Comparison of ENCODE assay signal across 8 cellular contexts in the genomic region with DNA sequence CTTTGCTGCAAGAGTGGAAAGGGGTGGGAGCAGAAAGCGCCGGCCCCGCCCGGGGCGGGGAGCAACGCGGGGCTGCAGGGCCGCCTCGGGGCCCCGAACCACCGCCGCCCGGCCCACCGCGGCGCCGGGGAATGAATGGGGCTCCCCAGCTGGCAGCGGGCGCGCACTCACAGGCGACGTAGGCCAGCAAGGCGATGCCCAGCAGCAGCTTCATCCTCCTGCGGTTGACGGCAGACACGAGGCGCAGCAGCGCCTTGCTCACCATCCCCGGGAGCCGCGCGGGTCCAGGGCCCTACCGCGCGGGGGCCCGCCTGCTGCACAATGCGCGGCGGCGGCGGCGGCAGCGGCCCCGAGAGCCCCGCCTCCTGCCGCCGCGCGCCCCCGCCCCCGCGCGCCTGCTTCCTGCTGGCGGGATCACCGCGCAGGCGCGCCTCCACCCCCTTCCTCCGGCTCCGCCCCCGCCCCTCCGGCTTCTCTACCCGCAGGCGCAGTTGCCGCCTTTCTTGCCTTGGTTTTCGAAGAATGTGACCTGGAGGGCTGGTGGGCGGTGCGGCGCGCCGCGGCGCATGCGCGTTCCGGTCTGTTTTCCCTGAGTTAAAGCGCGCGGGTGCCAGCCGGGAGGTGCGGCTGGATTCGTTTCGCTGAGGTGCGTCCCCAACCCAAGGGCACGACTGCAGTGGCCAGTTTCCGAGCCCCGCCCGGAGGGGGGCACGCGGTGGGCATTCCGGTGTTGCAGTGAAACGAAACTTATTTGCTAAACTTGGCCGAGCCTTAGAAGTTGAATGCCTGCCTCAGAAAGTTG. TPM values are rescaled to one million over a fixed set of nuclear protein-coding genes. Genes with fewer than 3 reads are reported as not detected.
A peak's percentile ranks its signal among the peaks of the same experiment; 100 is the strongest.
DNase-seq lines count a peak whose midpoint lies in the region; ATAC-seq and TF ChIP-seq lines count a peak whose summit lies in the region.

A gene (minus strand): TSS at position 325 of the 802 bp plus-strand sequence. CDS start 60 bp downstream, at position 265.

- intact Hi-C loops in left ventricle myocardium inferior (cut with micrococcal nuclease) = no loop called here
- intact Hi-C loops in prostate gland (cut with DNase I) = loop anchor here (5.0 to 10.0 kb wide), 3 partner anchors 67 to 169 kb away; no protein-coding TSS in a partner anchor

- in situ Hi-C loops in GM13977 (cut with MboI; ENCODE audit: low pct_unique_long_range_greater_than_20kb, low sequenced_read_pairs, unreplicated experiment) = no loop called here

- peak; percentile 64 for TF ChIP-seq POLR2A in prostate gland (IDR thresholded peaks at IDR 0.05)

- TF ChIP-seq CTCF in GM13977 (IDR thresholded peaks at IDR 0.05; ENCODE audit: extremely low read depth, insufficient read depth, missing control alignments) (peak; percentile 10), left ventricle myocardium inferior (IDR thresholded peaks at IDR 0.05; ENCODE audit: borderline replicate concordance) (no peak), prostate gland (IDR thresholded peaks at IDR 0.05) (peak in 2 of 4 experiments; percentile 10 to 19)

- H3K4me3 ChIP-seq in left ventricle myocardium inferior (peak within 1 kb of the TSS; percentile 99), prostate gland (peak within 1 kb of the TSS; percentile 85 to 87), urinary bladder (ENCODE audit: low read depth, low read length) (peak within 1 kb of the TSS; percentile 91)

- H3K9me3 ChIP-seq in left ventricle myocardium inferior (replicated peaks) (no peaks in the 10 kb centered on the region), prostate gland (no peaks in the 10 kb centered on the region)

- DNase-seq in GM13977 (ENCODE audit: low spot score) = peak; percentile 98
- peak; percentile 95 for DNase-seq in NCI-H1694 (lab: John Stamatoyannopoulos, UW)
- peak; percentile 49 to 97 (median 91) for DNase-seq in amygdala (lab: John Stamatoyannopoulos, UW)
- peak; percentile 98 for DNase-seq in left ventricle myocardium inferior
- peak; percentile 97 for DNase-seq in prostate gland (ENCODE audit: low spot score)

- H3K4me3 Mint-ChIP-seq in T-helper 1 cell treated with Interleukin-12 subunit alpha and Interleukin-12 subunit beta and Interleukin-4 antibody, amounts not matched to agents 30 μg/mL and 1 μg/mL, for 36 hours = peak within 1 kb of the TSS; percentile 85

- under 1% methylated on average over 84 of the region's 93 CpGs for WGBS in prostate gland
- WGBS in urinary bladder = under 1% methylated on average over 93 of the region's 93 CpGs

- peaks cover 8% of the 10 kb centered on the region for H3K36me3 Mint-ChIP-seq in T-helper 1 cell treated with Interleukin-12 subunit alpha and Interleukin-12 subunit beta and Interleukin-4 antibody, amounts not matched to agents 30 μg/mL and 1 μg/mL, for 36 hours (ENCODE audit: low read depth)

- no peaks in the 10 kb centered on the region for H3K27me3 ChIP-seq in left ventricle myocardium inferior (ENCODE audit: low read depth)
- H3K27me3 ChIP-seq in prostate gland (replicated peaks; ENCODE audit: insufficient read depth) = no peaks in the 10 kb centered on the region

- peaks cover 26% of the 10 kb centered on the region for H3K4me1 ChIP-seq in left ventricle myocardium inferior
- H3K4me1 ChIP-seq in prostate gland (replicated peaks) = no peaks in the 10 kb centered on the region
- H3K4me1 ChIP-seq in urinary bladder (ENCODE audit: insufficient read depth) = peaks cover 2% of the 10 kb centered on the region

- peak within 1 kb of the TSS; percentile 92 for H3K27ac ChIP-seq in left ventricle myocardium inferior (replicated peaks)
- H3K27ac ChIP-seq in prostate gland = peak within 1 kb of the TSS; percentile 71 to 83
- H3K27ac ChIP-seq in urinary bladder (ENCODE audit: low read depth) = peak within 1 kb of the TSS; percentile 82

- H3K4me1 Mint-ChIP-seq in T-helper 1 cell treated with Interleukin-12 subunit alpha and Interleukin-12 subunit beta and Interleukin-4 antibody, amounts not matched to agents 30 μg/mL and 1 μg/mL, for 36 hours (ENCODE audit: low read depth) = peaks cover 31% of the 10 kb centered on the region

- no peaks in the 10 kb centered on the region for H3K9me3 Mint-ChIP-seq in T-helper 1 cell treated with Interleukin-12 subunit alpha and Interleukin-12 subunit beta and Interleukin-4 antibody, amounts not matched to agents 30 μg/mL and 1 μg/mL, for 36 hours

- peak; percentile 60 for ATAC-seq in HG02884 (IDR thresholded peaks at IDR 0.05; ENCODE audit: unreplicated experiment)

- H3K36me3 ChIP-seq in left ventricle myocardium inferior (no peaks in the 10 kb centered on the region), prostate gland (no peaks in the 10 kb centered on the region), urinary bladder (ENCODE audit: insufficient read depth) (no peaks in the 10 kb centered on the region)

- H3K27ac Mint-ChIP-seq in T-helper 1 cell treated with Interleukin-12 subunit alpha and Interleukin-12 subunit beta and Interleukin-4 antibody, amounts not matched to agents 30 μg/mL and 1 μg/mL, for 36 hours = peak within 1 kb of the TSS; percentile 83

- H3K27me3 Mint-ChIP-seq in T-helper 1 cell treated with Interleukin-12 subunit alpha and Interleukin-12 subunit beta and Interleukin-4 antibody, amounts not matched to agents 30 μg/mL and 1 μg/mL, for 36 hours (ENCODE audit: low read depth) = peaks cover 13% of the 10 kb centered on the region

RNA-seq across cellular contexts. Expression of the gene that starts here (rescaled TPM):
- 26.7 TPM for total RNA-seq in left ventricle myocardium inferior
- 10 to 100 TPM; 30.7 to 54.8 TPM for total RNA-seq in prostate gland
- 47.2 TPM for total RNA-seq in urinary bladder
- 34.3 TPM for polyA plus RNA-seq in urinary bladder

Comparison
In these comparisons a context has a peak if more than half of its experiments do, and no peak if none do; other contexts are left out.
1. Peak in every context shown above with its lines: DNase-seq, ATAC-seq, H3K4me3 ChIP-seq and H3K27ac ChIP-seq.